Comparison of ENCODE assay signal across 19 cellular contexts in genomic region chr6:169168706-169169105, GRCh38.
A peak's percentile ranks its signal among the peaks of the same experiment; 100 is the strongest.
DNase-seq lines count a peak whose midpoint lies in the region; ATAC-seq and TF ChIP-seq lines count a peak whose summit lies in the region.
"Had no signal": no experiment of that assay in that cellular context is flagged by ENCODE, and none has a peak within 500 bp of the region (broad histone marks: within the 10 kb centered on the region; RNA-seq: fewer than 3 reads in every experiment).

No MANE protein-coding gene starts in this region.

- no peaks in the 10 kb centered on the region for H3K9me3 ChIP-seq in BE2C
- H3K9me3 ChIP-seq in SJCRH30 (replicated peaks): 0 out of 2 replicates have a peak, but pooled peaks cover 4% of the 10 kb centered on the region
- H3K9me3 ChIP-seq in endodermal cell (ENCODE audit: control insufficient read depth, low read length): no peaks in the 10 kb centered on the region
- H3K9me3 ChIP-seq: breast epithelium had no signal

- no peak for TF ChIP-seq CTCF in BE2C (IDR thresholded peaks at IDR 0.05; ENCODE audit: low read depth, low read length)
- no peak for TF ChIP-seq CTCF in foreskin keratinocyte (conservative IDR thresholded peaks at IDR 0.05)
- TF ChIP-seq CTCF in osteocyte (IDR thresholded peaks at IDR 0.05): no peak
- no peak for TF ChIP-seq CTCF in endodermal cell (conservative IDR thresholded peaks at IDR 0.05)

- DNase-seq in BE2C (peak; percentile 40), SJCRH30 (peak; percentile 74 to 81), foreskin keratinocyte (no peak), osteocyte (ENCODE audit: extremely low spot score, unreplicated experiment) (peak; percentile 76), endodermal cell (no peak), cortex of kidney (lab: John Stamatoyannopoulos, UW) (no peak)
- no peak for DNase-seq in activated CD4-positive, alpha-beta T cell treated with anti-CD3 and anti-CD28 coated beads for 4 hours
- no peak for DNase-seq in stimulated activated naive CD4-positive, alpha-beta T cell treated with Interleukin-2 at 50 U/mL for 16 hours (lab: John Stamatoyannopoulos, UW)
- DNase-seq: activated CD4-positive, alpha-beta T cell treated with anti-CD3 and anti-CD28 coated beads for 1 hour; CD4-positive, alpha-beta memory T cell; DMS53; GM23248; MM.1S; NCI-H1436; NCI-H526; RPMI8226; stimulated activated CD4-positive, alpha-beta T cell treated with anti-CD3 and anti-CD28 coated beads, Interleukin-15, amount 100 ng/mL, for 24 hours had no signal

- H3K4me1 ChIP-seq in BE2C: peaks cover 9% of the 10 kb centered on the region
- peaks cover 76% of the 10 kb centered on the region for H3K4me1 ChIP-seq in SJCRH30
- H3K4me1 ChIP-seq in foreskin keratinocyte: peaks cover 13% of the 10 kb centered on the region
- H3K4me1 ChIP-seq in endodermal cell (ENCODE audit: control insufficient read depth, insufficient read depth, low read length): no peaks in the 10 kb centered on the region
- H3K4me1 ChIP-seq: breast epithelium had no signal

- ATAC-seq in foreskin keratinocyte: no peak

- no peaks in the 10 kb centered on the region for H3K9me3 Mint-ChIP-seq in osteocyte (ENCODE audit: unreplicated experiment)
- peaks cover 6% of the 10 kb centered on the region for H3K9me3 Mint-ChIP-seq in endodermal cell
- H3K9me3 Mint-ChIP-seq: activated T-helper 2 cell treated with anti-CD3 and anti-CD28 coated beads, Interferon-gamma antibody, Interleukin-2, Interleukin-4, amounts not matched to agents 10 μg/mL and 5 μg/mL and 100 μg/mL, durations not matched to agents 14 hours and 24 hours and 36 hours; CD4-positive, alpha-beta memory T cell had no signal

- H3K27ac Mint-ChIP-seq in osteocyte (ENCODE audit: unreplicated experiment) (peak overlapping the region; percentile 84), endodermal cell (no peak overlapping the region)
- H3K27ac Mint-ChIP-seq: activated T-helper 2 cell treated with anti-CD3 and anti-CD28 coated beads, Interferon-gamma antibody, Interleukin-2, Interleukin-4, amounts not matched to agents 10 μg/mL and 5 μg/mL and 100 μg/mL, durations not matched to agents 14 hours and 24 hours and 36 hours; CD4-positive, alpha-beta memory T cell had no signal

- H3K4me3 Mint-ChIP-seq in osteocyte (ENCODE audit: unreplicated experiment) (no peak overlapping the region), endodermal cell (no peak overlapping the region)
- H3K4me3 Mint-ChIP-seq: CD4-positive, alpha-beta memory T cell had no signal

- no peaks in the 10 kb centered on the region for H3K27me3 ChIP-seq in BE2C
- H3K27me3 ChIP-seq in SJCRH30: no peaks in the 10 kb centered on the region
- no peaks in the 10 kb centered on the region for H3K27me3 ChIP-seq in foreskin keratinocyte
- H3K27me3 ChIP-seq in endodermal cell (ENCODE audit: control insufficient read depth, insufficient read depth, low read length, poor library complexity, severe bottlenecking): no peaks in the 10 kb centered on the region
- H3K27me3 ChIP-seq: breast epithelium had no signal

- no peaks in the 10 kb centered on the region for H3K36me3 ChIP-seq in BE2C
- H3K36me3 ChIP-seq in SJCRH30: peaks cover 15% of the 10 kb centered on the region
- H3K36me3 ChIP-seq in endodermal cell (ENCODE audit: control insufficient read depth, insufficient read depth, low read length): no peaks in the 10 kb centered on the region
- H3K36me3 ChIP-seq: breast epithelium had no signal

- no peak overlapping the region for H3K9ac ChIP-seq in endodermal cell (ENCODE audit: extremely low read depth, low read length, poor library complexity, severe bottlenecking)
- H3K9ac ChIP-seq: GM23248 had no signal

- H3K4me3 ChIP-seq in BE2C (ENCODE audit: low read depth, low read length) (peak overlapping the region; percentile 35), SJCRH30 (peak overlapping the region; percentile 45), endodermal cell (ENCODE audit: low read length) (no peak overlapping the region)
- H3K4me3 ChIP-seq: breast epithelium, GM23248 had no signal

- H3K27ac ChIP-seq in SJCRH30 (peak overlapping the region; percentile 99), foreskin keratinocyte (peak overlapping the region; percentile 74), endodermal cell (ENCODE audit: low read depth, low read length) (no peak overlapping the region)
- H3K27ac ChIP-seq: GM23248 had no signal

- 87 to 91% methylated on average over 6 to 16 of the region's 16 CpGs for WGBS in endodermal cell (ENCODE audit: insufficient coverage in 1 of 2, insufficient read length in 1 of 2), 2 experiments

- H3K27me3 Mint-ChIP-seq in osteocyte (ENCODE audit: unreplicated experiment): no peaks in the 10 kb centered on the region
- no peaks in the 10 kb centered on the region for H3K27me3 Mint-ChIP-seq in endodermal cell (ENCODE audit: insufficient read depth)

- H3K4me1 Mint-ChIP-seq in osteocyte (ENCODE audit: unreplicated experiment) (peaks cover 71% of the 10 kb centered on the region), endodermal cell (no peaks in the 10 kb centered on the region)
- H3K4me1 Mint-ChIP-seq: CD4-positive, alpha-beta memory T cell had no signal

- H3K36me3 Mint-ChIP-seq in osteocyte (ENCODE audit: unreplicated experiment) (peaks cover 16% of the 10 kb centered on the region), endodermal cell (ENCODE audit: low read depth) (no peaks in the 10 kb centered on the region)
- H3K36me3 Mint-ChIP-seq: CD4-positive, alpha-beta memory T cell had no signal

Comparison
In these comparisons a context has a peak if more than half of its experiments do, and no peak if none do; other contexts are left out.
1. DNase-seq: peak in BE2C (single experiment), SJCRH30 (2 of 2) and osteocyte (single experiment); none in foreskin keratinocyte (0 of 2), activated CD4-positive, alpha-beta T cell treated with anti-CD3 and anti-CD28 coated beads for 4 hours (0 of 2), endodermal cell (single experiment), cortex of kidney (single experiment) and stimulated activated naive CD4-positive, alpha-beta T cell treated with Interleukin-2 at 50 U/mL for 16 hours (single experiment).